Comparison of ENCODE assay signal across 5 cellular contexts in genomic region chr3:49687419-49687795, GRCh38. TPM values are rescaled to one million over a fixed set of nuclear protein-coding genes. Genes with fewer than 3 reads are reported as not detected.
"Had no signal": no experiment of that assay in that cellular context is flagged by ENCODE, and none has a peak within 500 bp of the region (broad histone marks: within the 10 kb centered on the region; RNA-seq: fewer than 3 reads in every experiment).

No MANE protein-coding gene starts in this region.

RNA-seq across cellular contexts. Expression of gene AMIGO3, which starts 32.1 kb away (rescaled TPM):
- total RNA-seq: frontal cortex, left colon, Right ventricle myocardium superior had no signal
- polyA plus RNA-seq: fibroblast of lung, mammary epithelial cell had no signal
